25 cellular contexts compared by ENCODE assay signal in the genomic region with DNA sequence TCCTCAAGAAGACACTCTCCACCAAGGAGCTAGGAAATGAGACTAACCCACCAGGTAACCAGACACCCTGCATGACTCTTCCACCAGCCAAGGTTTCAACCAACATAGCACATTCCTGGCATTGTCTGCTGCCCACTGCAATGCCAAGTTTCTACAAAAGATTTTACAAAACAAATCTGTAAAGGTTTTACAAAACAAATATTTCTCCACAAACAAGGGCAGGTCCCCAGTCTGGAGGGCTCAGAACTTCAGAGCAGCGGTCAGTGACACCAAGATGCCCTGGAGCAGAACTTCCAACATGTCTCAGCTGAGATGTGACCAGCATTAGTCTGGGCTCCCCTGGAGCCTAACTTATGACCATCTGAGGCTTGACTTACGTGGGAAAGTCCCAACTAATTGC. TPM values are rescaled to one million over a fixed set of nuclear protein-coding genes. Genes with fewer than 3 reads are reported as not detected.
DNase-seq lines count a peak whose midpoint lies in the region; ATAC-seq and TF ChIP-seq lines count a peak whose summit lies in the region.
"Had no signal": no experiment of that assay in that cellular context is flagged by ENCODE, and none has a peak within 500 bp of the region (broad histone marks: within the 10 kb centered on the region; RNA-seq: fewer than 3 reads in every experiment).

No MANE protein-coding gene starts in this region.

- 96% methylated on average over 2 of the region's 2 CpGs for WGBS in esophagus muscularis mucosa
- WGBS in thyroid gland, 2 donors, result 62 to 87% methylated on average over 2 of the region's 2 CpGs

- H3K4me3 ChIP-seq in RWPE2 (ENCODE audit: severe bottlenecking), result no peak overlapping the region
- no peak overlapping the region for H3K4me3 ChIP-seq in esophagus muscularis mucosa
- H3K4me3 ChIP-seq in thyroid gland (replicated peaks in 1 of 3), result no peak overlapping the region
- H3K4me3 ChIP-seq: SJCRH30, spleen, thoracic aorta had no signal

- TF ChIP-seq CTCF in RWPE2 (IDR thresholded peaks at IDR 0.05; ENCODE audit: poor library complexity, severe bottlenecking) (no peak), esophagus muscularis mucosa (IDR thresholded peaks at IDR 0.05) (no peak), thyroid gland (IDR thresholded peaks at IDR 0.05) (no peak), GM20000 (IDR thresholded peaks at IDR 0.05; ENCODE audit: extremely low read depth, missing control alignments) (no peak)

- intact Hi-C loops in esophagus muscularis mucosa (cut with DNase I) (no loop called here), thyroid gland (cut with DNase I) (no loop called here), Right ventricle myocardium superior (cut with DNase I) (loop anchor here (10.0 kb wide), 1 partner anchor 63 kb away; no protein-coding TSS in a partner anchor)

- H3K4me1 ChIP-seq in RWPE2 (ENCODE audit: insufficient read depth, poor library complexity, severe bottlenecking) (peaks cover 23% of the 10 kb centered on the region), esophagus muscularis mucosa (peaks cover 27 to 57% (median 42%) of the 10 kb centered on the region in 4 donors), thyroid gland (peaks cover 16 to 40% of the 10 kb centered on the region in 2 donors)

- H3K36me3 ChIP-seq in RWPE2 (ENCODE audit: low read depth) (no peaks in the 10 kb centered on the region), esophagus muscularis mucosa (no peaks in the 10 kb centered on the region), thyroid gland (no peaks in the 10 kb centered on the region)
- H3K36me3 ChIP-seq: SJCRH30, spleen, thoracic aorta had no signal

- H3K9me3 ChIP-seq in RWPE2 (ENCODE audit: severe bottlenecking), result no peaks in the 10 kb centered on the region
- H3K9me3 ChIP-seq in esophagus muscularis mucosa, result no peaks in the 10 kb centered on the region
- no peaks in the 10 kb centered on the region for H3K9me3 ChIP-seq in thyroid gland
- H3K9me3 ChIP-seq: SJCRH30, spleen, thoracic aorta had no signal

- H3K27ac ChIP-seq in RWPE2 (ENCODE audit: poor library complexity, severe bottlenecking) (peak overlapping the region; percentile 64), esophagus muscularis mucosa (replicated peaks in 1 of 4) (no peak overlapping the region), thyroid gland (peak overlapping the region in 2 of 3 donors; percentile 3 to 61)
- H3K27ac ChIP-seq: HL-60, SJCRH30, spleen had no signal

- TF ChIP-seq POLR2A in esophagus muscularis mucosa (IDR thresholded peaks at IDR 0.05; ENCODE audit: low read depth), result no peak
- TF ChIP-seq POLR2A in thyroid gland (IDR thresholded peaks at IDR 0.05), result no peak

- peak; percentile 60 for DNase-seq in HT1080 (ENCODE audit: low read depth)
- no peak for DNase-seq in RWPE2 (ENCODE audit: low spot score)
- DNase-seq in esophagus muscularis mucosa (ENCODE audit: extremely low spot score), result peak; percentile 70
- DNase-seq in thyroid gland, result peak; percentile 20 to 38
- no peak for DNase-seq in Right ventricle myocardium superior
- no peak for DNase-seq in GM20000 (ENCODE audit: low spot score)
- DNase-seq: activated CD4-positive, alpha-beta T cell treated with anti-CD3 and anti-CD28 coated beads for 48 hours; CD8-positive, alpha-beta T cell; DMS53; effector CD8-positive, alpha-beta T cell; hippocampal formation; IMR-90; MM.1S; NCI-H1436 treated with DMSO at 0.1 percent for 48 hours; NCI-H2171; NCI-H774; SJCRH30; spleen; stimulated activated CD4-positive, alpha-beta T cell treated with anti-CD3 and anti-CD28 coated beads, Interleukin-4, amount 100 ng/mL, for 1 hour; stimulated activated naive CD4-positive, alpha-beta T cell treated with Interleukin-2 at 50 U/mL for 16 hours; T-helper 17 cell had no signal

- ATAC-seq in RWPE2 (ENCODE audit: low read depth) (peak; percentile 92), GM21529 (IDR thresholded peaks at IDR 0.05; ENCODE audit: unreplicated experiment) (no peak), Right ventricle myocardium superior (ENCODE audit: poor library complexity) (no peak)
- ATAC-seq: activated naive CD4-positive, alpha-beta T cell treated with anti-CD3 and anti-CD28 coated beads, Interleukin-2, amount 50 U/mL, for 72 hours; CD8-positive, alpha-beta T cell; T-helper 17 cell had no signal

- H3K27me3 ChIP-seq in RWPE2 (ENCODE audit: insufficient read depth, poor library complexity, severe bottlenecking), result no peaks in the 10 kb centered on the region
- H3K27me3 ChIP-seq in esophagus muscularis mucosa, result no peaks in the 10 kb centered on the region
- H3K27me3 ChIP-seq in thyroid gland, result no peaks in the 10 kb centered on the region
- H3K27me3 ChIP-seq: SJCRH30 had no signal

- TF ChIP-seq EP300 in esophagus muscularis mucosa (IDR thresholded peaks at IDR 0.05), result no peak

RNA-seq across cellular contexts. Expression of a gene that starts 14.0 kb away (rescaled TPM):
- total RNA-seq in HT1080 (2014; rRNA removed; shearing (Covaris generic)), result 12.8 and 13.6 TPM in 2 replicates
- 0.95 and 0.99 TPM in 2 replicates for polyA plus RNA-seq in HT1080 (2015; cell fraction: cytosol; rRNA removed)
- polyA plus RNA-seq in HT1080 (2015; cell fraction: nucleus; rRNA removed), result 0.36 and 0.40 TPM in 2 replicates
- total RNA-seq in esophagus muscularis mucosa, result 10 to 100 TPM; 29.1 to 67.0 (median 49.3) TPM
- total RNA-seq in thyroid gland, result 10 to 100 TPM; 60.7 to 93.8 (median 87.5) TPM
- 24.5 TPM for total RNA-seq in Right ventricle myocardium superior
- total RNA-seq: CD8-positive, alpha-beta T cell; T-helper 17 cell had no signal

Comparison
In these comparisons a context has a peak if more than half of its experiments do, and no peak if none do; other contexts are left out.
1. DNase-seq: peak in HT1080 (single experiment), esophagus muscularis mucosa (single experiment) and thyroid gland (2 of 2); none in RWPE2 (single experiment), Right ventricle myocardium superior (single experiment) and GM20000 (single experiment).
2. H3K27ac ChIP-seq: peak in RWPE2 (single experiment) and thyroid gland (2 of 3); none in esophagus muscularis mucosa (0 of 4).